17 cellular contexts compared by ENCODE assay signal in the genomic region with DNA sequence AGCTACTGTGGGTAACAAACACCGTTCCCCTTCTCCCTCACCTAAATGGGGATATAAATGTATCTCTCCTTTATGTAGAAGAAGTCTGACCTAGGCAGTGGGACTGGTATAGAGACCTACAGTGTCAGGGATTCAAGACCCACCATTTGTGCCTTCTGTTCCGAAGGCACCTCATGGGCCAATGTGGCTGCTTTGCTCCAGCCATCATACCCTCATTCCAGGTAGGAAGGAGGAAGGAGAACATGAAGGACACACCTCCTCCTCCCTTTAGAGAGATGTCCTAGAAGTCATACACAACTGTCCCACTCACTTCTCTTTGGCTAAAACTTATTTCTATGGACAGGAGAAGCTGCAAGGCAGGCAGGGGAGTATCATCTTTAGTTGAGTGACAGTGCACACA. TPM values are rescaled to one million over a fixed set of nuclear protein-coding genes. Genes with fewer than 3 reads are reported as not detected.
DNase-seq lines count a peak whose midpoint lies in the region; ATAC-seq, FAIRE-seq and TF ChIP-seq lines count a peak whose summit lies in the region.
"Had no signal": no experiment of that assay in that cellular context is flagged by ENCODE, and none has a peak within 500 bp of the region (broad histone marks: within the 10 kb centered on the region; RNA-seq: fewer than 3 reads in every experiment).

No MANE protein-coding gene starts in this region.

- no peaks in the 10 kb centered on the region for H3K4me1 ChIP-seq in HEK293 (ENCODE audit: control insufficient read depth, insufficient read depth, low read length)
- H3K4me1 ChIP-seq in H1 (replicated peaks in 1 of 4; ENCODE audit: control insufficient read depth in 3 of 4, insufficient read depth in 4 of 4, low read length in 3 of 4): no peaks in the 10 kb centered on the region
- H3K4me1 ChIP-seq in uterus: no peaks in the 10 kb centered on the region
- H3K4me1 ChIP-seq: Caco-2 had no signal

- intact Hi-C loops in left cardiac atrium (cut with DNase I) (no loop called here), Right ventricle myocardium superior (cut with DNase I) (no loop called here), uterus (cut with DNase I; ENCODE audit: low total_unique reads) (no loop called here)

- H3K9ac ChIP-seq in H1 (replicated peaks in 1 of 4; ENCODE audit: extremely low read depth in 1 of 4, low read depth in 3 of 4, low read length in 3 of 4): no peak overlapping the region

- no peak overlapping the region for H4K8ac ChIP-seq in H1 (ENCODE audit: extremely low read depth, insufficient read depth, low read length)

- H3K4me3 ChIP-seq in HEK293 (ENCODE audit: low read depth, low read length) (no peak overlapping the region), H1 (ENCODE audit: extremely low read depth in 1 of 4, insufficient read depth in 2 of 4, low read depth in 3 of 4, low read length in 4 of 4) (no peak overlapping the region), uterus (no peak overlapping the region)
- H3K4me3 ChIP-seq: GM12878 had no signal

- H2BK20ac ChIP-seq in H1 (ENCODE audit: low read length): no peak overlapping the region

- H2AK5ac ChIP-seq in H1 (ENCODE audit: low read depth, low read length): no peak overlapping the region

- no peak overlapping the region for H3K14ac ChIP-seq in H1 (ENCODE audit: insufficient read length)

- no peak overlapping the region for H2BK120ac ChIP-seq in H1 (replicated peaks; ENCODE audit: low read depth, low read length)

- no peak overlapping the region for H2BK15ac ChIP-seq in H1 (ENCODE audit: low read length)

- H2BK5ac ChIP-seq in H1 (ENCODE audit: low read depth, low read length): no peak overlapping the region

- H4K5ac ChIP-seq in H1 (ENCODE audit: insufficient read length, low read depth, low read length): no peak overlapping the region

- peak; percentile 5 for DNase-seq in left cardiac atrium
- no peak for DNase-seq in Right ventricle myocardium superior
- DNase-seq in H1 (ENCODE audit: low read depth in 1 of 2, low spot score in 2 of 2): no peak
- no peak for DNase-seq in uterus
- DNase-seq in GM12891 (ENCODE audit: insufficient read length, low spot score): no peak
- no peak for DNase-seq in NCI-H2029 (lab: John Stamatoyannopoulos, UW)
- no peak for DNase-seq in HuH-7.5 (ENCODE audit: low spot score)
- DNase-seq: Caco-2, HFFc6, NCI-H1092 treated with DMSO at 0.1 percent for 48 hours, NCI-H2081 treated with DMSO at 0.1 percent for 48 hours, NCI-H446 treated with DMSO at 0.1 percent for 48 hours had no signal

- peaks cover 0 to 2% of the 10 kb centered on the region in 2 experiments for H4K20me1 ChIP-seq in H1 (replicated peaks in 1 of 2; ENCODE audit: control insufficient read depth in 1 of 2, insufficient read depth in 2 of 2, low read length in 2 of 2)

- no peak overlapping the region for H3K4me2 ChIP-seq in H1 (ENCODE audit: insufficient read depth in 1 of 2, low read depth in 2 of 2, low read length in 2 of 2)

- CTCF ChIA-PET in HEK293 (lab: Yijun Ruan, JAX): interaction anchor here (1.1 to 1.5 kb wide), 2 partner anchors 57 to 65 kb away, joined by 3 to 6 read pairs; no protein-coding TSS in a partner anchor
- CTCF ChIA-PET in H1 (lab: Charles Lee; ENCODE audit: partially characterized antibody): interaction anchor here (0.6 to 3.3 kb wide), 5 partner anchors 12 to 327 kb away, joined by 3 to 17 read pairs (median 3); no protein-coding TSS in a partner anchor

- H3K27me3 ChIP-seq in H1 (replicated peaks in 1 of 4; ENCODE audit: control insufficient read depth in 3 of 4, extremely low read depth in 1 of 4, insufficient read depth in 3 of 4, low read length in 3 of 4) (peaks cover 0 to 4% (median 0%) of the 10 kb centered on the region in 4 experiments; a peak in 2 of 7 replicates), uterus (no peaks in the 10 kb centered on the region)

- H3K79me1 ChIP-seq in H1 (ENCODE audit: low read depth, low read length): no peaks in the 10 kb centered on the region

- no peak for FAIRE-seq in H1 (lab: Jason Lieb, UNC)
- FAIRE-seq in GM12891 (lab: Jason Lieb, UNC): no peak
- FAIRE-seq: GM19239 had no signal

- no peaks in the 10 kb centered on the region for H3K36me3 ChIP-seq in HEK293 (ENCODE audit: control insufficient read depth in 2 of 2, insufficient read depth in 1 of 2, low read length in 2 of 2)
- no peaks in the 10 kb centered on the region for H3K36me3 ChIP-seq in H1 (ENCODE audit: control insufficient read depth in 2 of 4, insufficient read depth in 4 of 4, low read length in 3 of 4)
- H3K36me3 ChIP-seq in uterus: no peaks in the 10 kb centered on the region

- no peaks in the 10 kb centered on the region for H3K79me2 ChIP-seq in H1 (ENCODE audit: control insufficient read depth in 1 of 2, insufficient read depth in 2 of 2, low read length in 2 of 2)

- H2AFZ ChIP-seq in H1 (ENCODE audit: low read length): no peak overlapping the region

- TF ChIP-seq RAD21 in H1 (IDR thresholded peaks at IDR 0.05 in 1 of 2, conservative IDR thresholded peaks at IDR 0.05 in 1 of 2; ENCODE audit: low read depth in 2 of 2, low read length in 2 of 2): no peak

- H3K23me2 ChIP-seq in H1 (ENCODE audit: low read depth, low read length): no peaks in the 10 kb centered on the region

- TF ChIP-seq EP300 in H1 (IDR thresholded peaks at IDR 0.05; ENCODE audit: borderline replicate concordance in 1 of 2, low read depth in 2 of 2, low read length in 2 of 2): no peak

- no peak overlapping the region for H3K4ac ChIP-seq in H1 (replicated peaks; ENCODE audit: insufficient read length, low read depth, low read length)

- H3K23ac ChIP-seq in H1 (ENCODE audit: insufficient read length): no peak overlapping the region

- no peak overlapping the region for H3K18ac ChIP-seq in H1 (ENCODE audit: extremely low read depth, low read length)

- no peak for TF ChIP-seq POLR2A in H1 (IDR thresholded peaks at IDR 0.05; ENCODE audit: control extremely low read depth in 1 of 2, low read depth in 2 of 2, low read length in 2 of 2)
- TF ChIP-seq POLR2A in uterus (IDR thresholded peaks at IDR 0.05): no peak
- no peak for TF ChIP-seq POLR2A in GM12891 (IDR thresholded peaks at IDR 0.05; ENCODE audit: low read depth, low read length)

- H4K91ac ChIP-seq in H1 (replicated peaks; ENCODE audit: insufficient read length, low read length): no peak overlapping the region

- H3K9me3 ChIP-seq in HEK293 (ENCODE audit: control insufficient read depth, insufficient read depth, low read depth, low read length): no peaks in the 10 kb centered on the region
- no peaks in the 10 kb centered on the region; a peak in 1 of 4 replicates for H3K9me3 ChIP-seq in H1 (ENCODE audit: insufficient read depth in 2 of 2, low read depth in 1 of 2, low read length in 1 of 2)
- no peaks in the 10 kb centered on the region for H3K9me3 ChIP-seq in uterus

- POLR2A ChIA-PET in HEK293 (lab: Yijun Ruan, JAX): no interaction called here
- POLR2A ChIA-PET in H1 (lab: Charles Lee; ENCODE audit: partially characterized antibody): interaction anchor here (0.6 to 2.5 kb wide), 3 partner anchors 11 to 75 kb away, joined by 3 to 6 read pairs (median 3); no protein-coding TSS in a partner anchor

- 87% methylated on average over 2 of the region's 2 CpGs; no CpG with 5 or more reads in 1 of the 2 experiments for WGBS in H1 (ENCODE audit: extremely low coverage in 1 of 2, insufficient coverage in 1 of 2, insufficient read length in 1 of 2, insufficient replicate concordance in 2 of 2, low coverage in 1 of 2, low lambda C conversion rate in 2 of 2, missing lambda C conversion rate in 1 of 2), 2 experiments

- H3K56ac ChIP-seq in H1 (replicated peaks; ENCODE audit: insufficient read length, low read depth, low read length): no peak overlapping the region

- H3K27ac ChIP-seq in HEK293 (ENCODE audit: extremely low read depth, low read depth, low read length) (no peak overlapping the region), H1 (ENCODE audit: low read depth, low read length) (no peak overlapping the region), uterus (peak overlapping the region; percentile 55 to 65)

- ATAC-seq in left cardiac atrium: no peak
- ATAC-seq in Right ventricle myocardium superior (ENCODE audit: poor library complexity): no peak
- ATAC-seq: Panc1 had no signal

- H2BK12ac ChIP-seq in H1 (ENCODE audit: low read depth, low read length): no peak overlapping the region

- TF ChIP-seq CTCF in HEK293 (tag by site-specific recombination; IDR thresholded peaks at IDR 0.05) (no peak), H1 (IDR thresholded peaks at IDR 0.05; ENCODE audit: control extremely low read depth in 1 of 3, insufficient read depth in 1 of 3, low read depth in 1 of 3, low read length in 3 of 3) (no peak), uterus (IDR thresholded peaks at IDR 0.05) (no peak)

TF ChIP-seq in HEK293, 187 proteins besides CTCF, POLR2A, EP300 and RAD21 (continues in another document):
- no peak for TF ChIP-seq ZNF792 (tag by site-specific recombination; IDR thresholded peaks at IDR 0.05)

TF ChIP-seq in H1, 55 proteins besides CTCF, POLR2A, EP300 and RAD21:
- TF ChIP-seq CHD1 (IDR thresholded peaks at IDR 0.05; ENCODE audit: low read depth, low read length): no peak
- TF ChIP-seq KDM1A (IDR thresholded peaks at IDR 0.05; ENCODE audit: borderline replicate concordance, low read length): peak; percentile 79; the same call in 1 of the 2 replicates
- TF ChIP-seq SP4 (IDR thresholded peaks at IDR 0.05; ENCODE audit: low read length): no peak
- TF ChIP-seq POLR2AphosphoS5 (IDR thresholded peaks at IDR 0.05; ENCODE audit: low read depth, low read length): no peak
TF ChIP-seq in H1: peak in this region for 1.

TF ChIP-seq in GM12891, 5 proteins besides CTCF, POLR2A, EP300 and RAD21:
- no peak for TF ChIP-seq SPI1 (IDR thresholded peaks at IDR 0.05; ENCODE audit: low read depth, low read length)
- no peak for TF ChIP-seq POU2F2 (IDR thresholded peaks at IDR 0.05; ENCODE audit: low read depth, low read length)
- TF ChIP-seq PAX5 (IDR thresholded peaks at IDR 0.05; ENCODE audit: insufficient read depth, low read length, severe bottlenecking): no peak
- TF ChIP-seq TAF1 (IDR thresholded peaks at IDR 0.05; ENCODE audit: low read depth, low read length): no peak
- no peak for TF ChIP-seq POLR2AphosphoS5 (IDR thresholded peaks at IDR 0.05; ENCODE audit: low read depth, low read length)

RNA-seq across cellular contexts. Expression of a gene that starts 8.3 kb away (rescaled TPM):
- total RNA-seq in left cardiac atrium (10 to 100 TPM; 36.1 to 58.3 TPM), Right ventricle myocardium superior (23.5 TPM), uterus (100 to 1,000 TPM; 108 to 441 (median 190) TPM)
- total RNA-seq in H1 (2021; fragmentation: NEBNext Ultra II Directional; extraction: Animal tissue kit (Norgen Biotek cat#: 25700)): 5.1 and 6.4 TPM in 2 replicates
- polyA plus RNA-seq in H1 (2011; rRNA removed): 2.7 and 3.6 TPM in 2 replicates
- 3.5 TPM for polyA plus RNA-seq in H1 (2011; cell fraction: cytosol; rRNA removed)
- 5.6 TPM for polyA plus RNA-seq in H1 (2011; cell fraction: nucleus; rRNA removed)
- 3.2 to 4.7 TPM (median 4.0 TPM) in 4 replicates for polyA plus RNA-seq in H1 (2012, experiment 1 of 2)
- 2.0 TPM for polyA plus RNA-seq in H1 (2012, experiment 2 of 2)
- polyA plus RNA-seq in H1 (2013, experiment 1 of 2): 6.6 TPM
- polyA plus RNA-seq in H1 (2013, experiment 2 of 2): 6.2 TPM
- 4.0 and 7.3 TPM in 2 replicates for polyA minus RNA-seq in H1 (2011; rRNA and poly(A)+ RNA removed)
- polyA minus RNA-seq in H1 (2011; cell fraction: cytosol; rRNA and poly(A)+ RNA removed): 4.4 TPM
- polyA minus RNA-seq in H1 (2011; cell fraction: nucleus; rRNA and poly(A)+ RNA removed): 4.8 TPM
- 0.10 TPM for polyA plus RNA-seq in GM12891 (2012; ENCODE audit: low read depth, missing spikeins)
- polyA plus RNA-seq: IgD-negative memory B cell had no signal

Comparison
In these comparisons a context has a peak if more than half of its experiments do, and no peak if none do; other contexts are left out.
1. H3K27ac ChIP-seq: peak in uterus (2 of 2); none in HEK293 (single experiment) and H1 (single experiment).